In the genomic region with DNA sequence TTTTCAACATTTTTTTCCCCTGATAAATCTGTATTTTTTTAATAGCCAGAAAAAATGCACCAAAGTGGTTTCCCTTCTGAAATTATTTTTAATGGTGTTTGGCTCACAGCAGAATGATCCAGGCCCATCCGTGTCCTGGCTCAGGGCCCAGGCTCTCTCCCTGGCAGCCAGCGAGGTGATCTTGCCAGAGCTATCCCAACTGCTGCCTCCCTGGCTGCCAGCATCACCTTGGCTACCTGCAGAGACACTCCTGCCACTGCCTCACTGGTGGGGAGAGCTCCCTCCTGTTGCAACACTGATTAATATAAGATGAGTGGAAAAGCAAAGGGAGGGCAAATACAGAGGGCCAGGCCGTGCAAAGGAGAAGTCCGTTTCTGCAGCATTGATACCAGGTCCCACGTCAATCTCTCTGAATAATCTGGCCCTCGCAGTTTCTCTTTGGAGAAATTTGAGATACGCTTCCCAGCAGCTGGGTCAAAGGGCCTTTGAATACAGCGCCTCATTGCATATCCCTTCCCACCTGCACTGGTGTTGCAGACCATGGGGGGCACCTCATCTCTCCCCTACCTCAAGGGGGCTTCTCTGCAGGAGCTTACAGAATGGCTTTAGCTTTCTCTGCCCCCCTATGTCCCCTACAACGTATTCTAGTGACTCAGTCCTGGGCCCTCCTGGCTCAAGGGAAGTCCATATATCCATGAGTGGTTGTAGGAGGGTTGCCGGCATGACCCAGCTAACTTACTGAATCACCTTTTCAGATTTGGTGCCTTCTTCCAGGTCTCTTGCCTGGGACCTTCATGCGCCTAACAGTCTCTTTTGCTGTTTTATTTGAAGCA, we compare ENCODE assay signal across 8 cellular contexts. TPM values are rescaled to one million over a fixed set of nuclear protein-coding genes. Genes with fewer than 3 reads are reported as not detected.
DNase-seq lines count a peak whose midpoint lies in the region; ATAC-seq, FAIRE-seq and TF ChIP-seq lines count a peak whose summit lies in the region.

No MANE protein-coding gene starts in this region.

- H4K20me1 ChIP-seq in keratinocyte (ENCODE audit: control insufficient read depth, extremely low read depth, insufficient read depth, low read length) = no peaks in the 10 kb centered on the region

- H3K36me3 ChIP-seq in keratinocyte (ENCODE audit: control insufficient read depth in 2 of 2, extremely low read depth in 1 of 2, insufficient read depth in 2 of 2, low read length in 2 of 2) = no peaks in the 10 kb centered on the region
- no peaks in the 10 kb centered on the region for H3K36me3 ChIP-seq in transverse colon

- in situ Hi-C loops in transverse colon (cut with MboI; ENCODE audit: low pct_ligation_motif_present in 1 of 4, low pct_unique_long_range_greater_than_20kb in 1 of 4, low sequenced_read_pairs in 3 of 4) = no loop called here

- H3K4me3 Mint-ChIP-seq in activated T-helper 17 cell treated with anti-CD3 and anti-CD28 coated beads, Interleukin-2, amount 50 U/mL, for 72 hours = no peak overlapping the region

- peak overlapping the region; percentile 99 for H3K27ac ChIP-seq in keratinocyte (ENCODE audit: control insufficient read depth, insufficient read depth, low read length)
- H3K27ac ChIP-seq in transverse colon = peak overlapping the region; percentile 85 to 98 (median 88)

- no peak for ATAC-seq in activated T-helper 17 cell treated with anti-CD3 and anti-CD28 coated beads, Interleukin-2, amount 50 U/mL, for 72 hours (replicated peaks)
- ATAC-seq in GM18511 (IDR thresholded peaks at IDR 0.05; ENCODE audit: unreplicated experiment) (no peak), GM18858 (IDR thresholded peaks at IDR 0.05; ENCODE audit: unreplicated experiment) (no peak)

- peaks cover 6% of the 10 kb centered on the region for H3K36me3 Mint-ChIP-seq in activated T-helper 17 cell treated with anti-CD3 and anti-CD28 coated beads, Interleukin-2, amount 50 U/mL, for 72 hours (ENCODE audit: low read depth)

- H3K4me2 ChIP-seq in keratinocyte (ENCODE audit: control insufficient read depth, extremely low read depth, insufficient read depth, low read depth, low read length) = peak overlapping the region; percentile 88

- H3K4me1 Mint-ChIP-seq in activated T-helper 17 cell treated with anti-CD3 and anti-CD28 coated beads, Interleukin-2, amount 50 U/mL, for 72 hours = peaks cover 23% of the 10 kb centered on the region

- no peak for TF ChIP-seq CTCF in LNCaP clone FGC (IDR thresholded peaks at IDR 0.05; ENCODE audit: control insufficient read depth, extremely low read depth, insufficient read depth)
- TF ChIP-seq CTCF in keratinocyte (optimal IDR thresholded peaks at IDR 0.05 in 1 of 3, IDR thresholded peaks at IDR 0.05 in 1 of 3, conservative IDR thresholded peaks at IDR 0.05 in 1 of 3; ENCODE audit: extremely low read depth in 1 of 3, insufficient read depth in 2 of 3, low read length in 3 of 3) = no peak
- no peak for TF ChIP-seq CTCF in transverse colon (IDR thresholded peaks at IDR 0.05)

- no peaks in the 10 kb centered on the region for H3K27me3 ChIP-seq in keratinocyte (ENCODE audit: control insufficient read depth, extremely low read depth, insufficient read depth, low read length)
- no peaks in the 10 kb centered on the region for H3K27me3 ChIP-seq in transverse colon

- DNase-seq in LNCaP clone FGC (ENCODE audit: low read depth) = peak; percentile 83
- DNase-seq in keratinocyte (ENCODE audit: low read depth, low spot score) = no peak
- DNase-seq in transverse colon = peak; percentile 73
- no peak for DNase-seq in HCEC 1CT
- no peak for DNase-seq in putamen (ENCODE audit: low spot score)

- H3K27me3 Mint-ChIP-seq in activated T-helper 17 cell treated with anti-CD3 and anti-CD28 coated beads, Interleukin-2, amount 50 U/mL, for 72 hours = no peaks in the 10 kb centered on the region

- H3K9me3 Mint-ChIP-seq in activated T-helper 17 cell treated with anti-CD3 and anti-CD28 coated beads, Interleukin-2, amount 50 U/mL, for 72 hours = no peaks in the 10 kb centered on the region

- H3K4me1 ChIP-seq in keratinocyte (ENCODE audit: control insufficient read depth, extremely low read depth, insufficient read depth, low read length) = peaks cover 45% of the 10 kb centered on the region
- peaks cover 13 to 35% (median 25%) of the 10 kb centered on the region in 4 donors for H3K4me1 ChIP-seq in transverse colon

- H3K9me1 ChIP-seq in keratinocyte (ENCODE audit: control insufficient read depth, extremely low read depth, insufficient read depth, low read length) = no peaks in the 10 kb centered on the region

- no peaks in the 10 kb centered on the region for H3K9me3 ChIP-seq in keratinocyte (ENCODE audit: control insufficient read depth, low read depth, low read length)
- no peaks in the 10 kb centered on the region for H3K9me3 ChIP-seq in transverse colon

- no peak for TF ChIP-seq POLR2A in transverse colon (IDR thresholded peaks at IDR 0.05)

- peak overlapping the region; percentile 96 for H3K27ac Mint-ChIP-seq in activated T-helper 17 cell treated with anti-CD3 and anti-CD28 coated beads, Interleukin-2, amount 50 U/mL, for 72 hours

- H3K79me2 ChIP-seq in keratinocyte (ENCODE audit: control insufficient read depth, insufficient read depth, low read length) = no peaks in the 10 kb centered on the region

- dilution Hi-C loops in keratinocyte (cut with MboI; ENCODE audit: extremely low pct_ligation_motif_present, low sequenced_read_pairs) = no loop called here

- FAIRE-seq in keratinocyte (lab: Jason Lieb, UNC) = peak; percentile 52

- intact Hi-C loops in transverse colon (cut with DNase I; ENCODE audit: low total_unique reads) = no loop called here

- H3K9ac ChIP-seq in keratinocyte (ENCODE audit: control insufficient read depth, extremely low read depth, insufficient read depth, low read length) = peak overlapping the region; percentile 91

- WGBS in transverse colon (ENCODE audit: low coverage in 1 of 2), 2 donors = 39 to 62% methylated on average over 2 to 11 of the region's 11 CpGs

- TF ChIP-seq EP300 in transverse colon (IDR thresholded peaks at IDR 0.05; ENCODE audit: low read depth) = no peak

- peak overlapping the region; percentile 20 for H2AFZ ChIP-seq in keratinocyte (ENCODE audit: control insufficient read depth, low read length)

- peak overlapping the region; percentile 30 for H3K4me3 ChIP-seq in LNCaP clone FGC (ENCODE audit: low read depth, low read length)
- peak overlapping the region; percentile 9 to 78 (median 35) for H3K4me3 ChIP-seq in keratinocyte (ENCODE audit: control insufficient read depth in 2 of 3, extremely low read depth in 1 of 3, insufficient read depth in 2 of 3, low read depth in 1 of 3, low read length in 3 of 3)
- no peak overlapping the region for H3K4me3 ChIP-seq in transverse colon

RNA-seq across cellular contexts. Expression of a gene that starts 12.8 kb away (rescaled TPM):
- total RNA-seq in activated T-helper 17 cell treated with anti-CD3 and anti-CD28 coated beads, Interleukin-2, amount 50 U/mL, for 72 hours = 10 to 100 TPM; 42.9 to 45.8 TPM
- 174 to 385 TPM (median 288 TPM) in 3 replicates for polyA plus RNA-seq in keratinocyte
- polyA plus RNA-seq in keratinocyte (2011; ENCODE audit: low read depth) = 397 TPM
- 437 and 557 TPM in 2 replicates for polyA plus RNA-seq in keratinocyte (2011; cell fraction: cytosol; rRNA removed)
- polyA plus RNA-seq in keratinocyte (2011; cell fraction: nucleus; rRNA removed) = 143 and 173 TPM in 2 replicates
- polyA plus RNA-seq in keratinocyte (2012; ENCODE audit: low replicate concordance) = 470 and 547 TPM in 2 replicates
- 10.6 to 73.1 TPM (median 36.7 TPM) in 3 replicates for polyA minus RNA-seq in keratinocyte
- 69.1 TPM for polyA minus RNA-seq in keratinocyte (2011; cell fraction: cytosol; rRNA and poly(A)+ RNA removed)
- polyA minus RNA-seq in keratinocyte (2011; cell fraction: nucleus; rRNA and poly(A)+ RNA removed) = 14.5 and 41.5 TPM in 2 replicates
- total RNA-seq in transverse colon = 100 to 1,000 TPM; 280 to 589 (median 373) TPM

RNA-seq across cellular contexts. Expression of a gene that starts 25.9 kb away (rescaled TPM):
- total RNA-seq in activated T-helper 17 cell treated with anti-CD3 and anti-CD28 coated beads, Interleukin-2, amount 50 U/mL, for 72 hours = under 1 TPM; 0.48 to 0.58 TPM
- 1.8 to 2.2 TPM (median 2.2 TPM) in 3 replicates for polyA plus RNA-seq in keratinocyte
- 2.8 TPM for polyA plus RNA-seq in keratinocyte (2011; ENCODE audit: low read depth)
- polyA plus RNA-seq in keratinocyte (2011; cell fraction: cytosol; rRNA removed) = 2.5 and 2.9 TPM in 2 replicates
- polyA plus RNA-seq in keratinocyte (2011; cell fraction: nucleus; rRNA removed) = 1.9 and 2.0 TPM in 2 replicates
- polyA plus RNA-seq in keratinocyte (2012; ENCODE audit: low replicate concordance) = 2.2 and 2.7 TPM in 2 replicates
- 1.1 to 1.8 TPM (median 1.4 TPM) in 3 replicates for polyA minus RNA-seq in keratinocyte
- 4.4 TPM for polyA minus RNA-seq in keratinocyte (2011; cell fraction: cytosol; rRNA and poly(A)+ RNA removed)
- polyA minus RNA-seq in keratinocyte (2011; cell fraction: nucleus; rRNA and poly(A)+ RNA removed) = 2.7 TPM in 1 of 2 replicates, not detected in the other
- total RNA-seq in transverse colon = under 1 TPM in 3 of 4 donors, not detected in 1; 0.75 to 1.00 (median 0.82) TPM

Comparison
In these comparisons a context has a peak if more than half of its experiments do, and no peak if none do; other contexts are left out.
1. DNase-seq: peak in LNCaP clone FGC (single experiment) and transverse colon (single experiment); none in keratinocyte (single experiment), HCEC 1CT (single experiment) and putamen (single experiment).
2. H3K4me3 ChIP-seq: peak in LNCaP clone FGC (single experiment) and keratinocyte (3 of 3); none in transverse colon (0 of 4).
3. RNA of a gene that starts 12.8 kb away (total RNA-seq): 280 to 589 TPM in transverse colon; 42.9 to 45.8 TPM in activated T-helper 17 cell treated with anti-CD3 and anti-CD28 coated beads, Interleukin-2, amount 50 U/mL, for 72 hours; every median in the first group is over 4 times any median in the second.